ENCODE assay signal across 1 cellular context in the genomic region with DNA sequence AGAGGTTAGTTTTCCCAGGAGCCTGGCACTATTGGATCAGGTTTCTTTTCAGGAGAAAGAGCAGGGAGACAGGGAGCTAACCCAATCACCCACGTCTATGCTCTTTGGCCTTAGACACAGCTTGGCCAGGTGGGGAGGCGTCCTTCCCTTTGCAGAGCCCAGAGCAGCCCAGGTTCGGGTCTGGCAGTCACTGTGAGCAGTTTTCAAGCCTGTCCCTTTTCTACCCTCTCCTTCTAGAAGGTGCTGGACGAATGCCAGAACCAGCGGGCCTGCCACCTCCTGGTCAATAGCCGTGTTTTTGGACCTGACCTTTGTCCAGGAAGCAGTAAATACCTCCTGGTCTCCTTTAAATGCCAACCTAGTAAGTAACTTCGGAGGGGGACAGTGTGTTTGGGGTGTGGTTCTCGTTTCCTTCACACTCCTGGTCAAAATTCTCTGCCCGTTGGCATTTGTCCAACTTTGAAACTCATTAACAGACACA.
TF ChIP-seq lines count a peak whose summit lies in the region.

No MANE protein-coding gene starts in this region.

TF ChIP-seq in GM23338, 12 proteins besides CTCF, POLR2A, EP300 and RAD21 (continued from another document):
- TF ChIP-seq ZNF462 (CRISPR knock-in tag; IDR thresholded peaks at IDR 0.05) (no peak), EZH2phosphoT487 (IDR thresholded peaks at IDR 0.05; ENCODE audit: unreplicated experiment) (no peak), EZH2 (IDR thresholded peaks at IDR 0.05; ENCODE audit: low read depth, unreplicated experiment) (no peak), POLR2AphosphoS5 (IDR thresholded peaks at IDR 0.05; ENCODE audit: low read depth) (no peak), NANOG (IDR thresholded peaks at IDR 0.05; ENCODE audit: borderline replicate concordance) (no peak), ZNF114 (CRISPR knock-in tag; IDR thresholded peaks at IDR 0.05) (no peak), JUNB (IDR thresholded peaks at IDR 0.05; ENCODE audit: unreplicated experiment) (no peak), CREB1 (CRISPR knock-in tag; IDR thresholded peaks at IDR 0.05; ENCODE audit: low read depth) (no peak)
- TF ChIP-seq, protein P1, sequence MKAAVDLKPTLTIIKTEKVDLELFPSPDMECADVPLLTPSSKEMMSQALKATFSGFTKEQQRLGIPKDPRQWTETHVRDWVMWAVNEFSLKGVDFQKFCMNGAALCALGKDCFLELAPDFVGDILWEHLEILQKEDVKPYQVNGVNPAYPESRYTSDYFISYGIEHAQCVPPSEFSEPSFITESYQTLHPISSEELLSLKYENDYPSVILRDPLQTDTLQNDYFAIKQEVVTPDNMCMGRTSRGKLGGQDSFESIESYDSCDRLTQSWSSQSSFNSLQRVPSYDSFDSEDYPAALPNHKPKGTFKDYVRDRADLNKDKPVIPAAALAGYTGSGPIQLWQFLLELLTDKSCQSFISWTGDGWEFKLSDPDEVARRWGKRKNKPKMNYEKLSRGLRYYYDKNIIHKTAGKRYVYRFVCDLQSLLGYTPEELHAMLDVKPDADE (IDR thresholded peaks at IDR 0.05) = no peak
